ENCODE assay signal across 8 cellular contexts in genomic region chr13:48532473-48533206, GRCh38. TPM values are rescaled to one million over a fixed set of nuclear protein-coding genes. Genes with fewer than 3 reads are reported as not detected.
DNase-seq lines count a peak whose midpoint lies in the region; ATAC-seq, FAIRE-seq and TF ChIP-seq lines count a peak whose summit lies in the region.

Gene RCBTB2 (minus strand): TSS chr13:48533080. CDS start chr13:48521939, 11,141 bp downstream.

- peak within 1 kb of the TSS; percentile 45 to 62 for H3K4me3 ChIP-seq in DND-41 (ENCODE audit: low read depth in 1 of 2, low read length in 2 of 2)
- H3K4me3 ChIP-seq in Karpas-422 (ENCODE audit: low read length) = peak within 1 kb of the TSS; percentile 75
- H3K4me3 ChIP-seq in fibroblast of lung (replicated peaks in 1 of 4; ENCODE audit: control extremely low read depth in 1 of 4, insufficient read depth in 1 of 4, low read depth in 3 of 4, low read length in 4 of 4) = peak within 1 kb of the TSS; percentile 74 to 90 (median 80)
- H3K4me3 ChIP-seq in naive thymus-derived CD4-positive, alpha-beta T cell (ENCODE audit: low read length) = peak within 1 kb of the TSS; percentile 80

- H3K27ac Mint-ChIP-seq in naive thymus-derived CD4-positive, alpha-beta T cell = peak within 1 kb of the TSS; percentile 98 to 100 (median 99)
- H3K27ac Mint-ChIP-seq in stimulated activated memory B cell treated with anti-CD40 and anti-IgM and Interleukin-4, amounts not matched to agents 10 μg/mL and 1 μg/mL and 100 μg/mL, for 72 hours = peak within 1 kb of the TSS; percentile 91

- peaks cover 0 to 17% (median 0%) of the 10 kb centered on the region in 5 donors for H3K27me3 Mint-ChIP-seq in naive thymus-derived CD4-positive, alpha-beta T cell
- peaks cover 30% of the 10 kb centered on the region for H3K27me3 Mint-ChIP-seq in stimulated activated memory B cell treated with anti-CD40 and anti-IgM and Interleukin-4, amounts not matched to agents 10 μg/mL and 1 μg/mL and 100 μg/mL, for 72 hours

- intact Hi-C loops in naive thymus-derived CD4-positive, alpha-beta T cell (cut with micrococcal nuclease) = loop anchor here (1.0 to 10.0 kb wide), 18 partner anchors 27 to 1980 kb away; partner anchors contain the start of genes CAB39L (in 2 of the 2), MED4 (in 2 of the 2), RB1 (in 2 of the 2) and SETDB2 (in 2 of the 2)

- no peaks in the 10 kb centered on the region for H4K20me1 ChIP-seq in DND-41 (ENCODE audit: insufficient read depth, low read length)
- no peaks in the 10 kb centered on the region for H4K20me1 ChIP-seq in Karpas-422 (ENCODE audit: insufficient read depth, low read depth, low read length)
- no peaks in the 10 kb centered on the region for H4K20me1 ChIP-seq in fibroblast of lung (ENCODE audit: control insufficient read depth, extremely low read depth, insufficient read depth, low read length)

- H3K27ac ChIP-seq in DND-41 (ENCODE audit: low read length) = peak within 1 kb of the TSS; percentile 86
- H3K27ac ChIP-seq in Karpas-422 (ENCODE audit: low read length) = peak within 1 kb of the TSS; percentile 92
- H3K27ac ChIP-seq in fibroblast of lung (ENCODE audit: insufficient read depth, low read length) = peak within 1 kb of the TSS; percentile 93
- H3K27ac ChIP-seq in naive thymus-derived CD4-positive, alpha-beta T cell (ENCODE audit: low read depth, low read length) = peak within 1 kb of the TSS; percentile 96

- DNase-seq in DND-41 (peak; percentile 99), Karpas-422 (peak; percentile 100), RCC 7860 (ENCODE audit: low spot score) (peak; percentile 92), fibroblast of lung (ENCODE audit: low read depth in 2 of 2) (peak; percentile 94 to 98)
- peak; percentile 97 to 99 for DNase-seq in activated T-helper 1 cell treated with anti-CD3 and anti-CD28 coated beads, Interleukin-2, amount 50 U/mL, for 16 hours (ENCODE audit: low read depth in 1 of 2, low spot score in 1 of 2)
- DNase-seq in naive thymus-derived CD4-positive, alpha-beta T cell = peak; percentile 97 to 100 (median 99)

- H3K4me1 ChIP-seq in DND-41 (ENCODE audit: insufficient read depth, low read length) (peaks cover 30% of the 10 kb centered on the region), Karpas-422 (ENCODE audit: low read length) (peaks cover 53% of the 10 kb centered on the region), fibroblast of lung (ENCODE audit: control insufficient read depth, extremely low read depth, insufficient read depth, low read length) (no peaks in the 10 kb centered on the region)
- peaks cover 10 to 16% of the 10 kb centered on the region in 2 donors for H3K4me1 ChIP-seq in naive thymus-derived CD4-positive, alpha-beta T cell (ENCODE audit: control insufficient read depth in 2 of 2, insufficient read depth in 2 of 2, low read length in 2 of 2)

- FAIRE-seq in RCC 7860 (lab: Jason Lieb, UNC) = no peak

- peak within 1 kb of the TSS; percentile 83 to 99 (median 94) for H3K4me3 Mint-ChIP-seq in naive thymus-derived CD4-positive, alpha-beta T cell
- peak within 1 kb of the TSS; percentile 90 for H3K4me3 Mint-ChIP-seq in stimulated activated memory B cell treated with anti-CD40 and anti-IgM and Interleukin-4, amounts not matched to agents 10 μg/mL and 1 μg/mL and 100 μg/mL, for 72 hours

- H3K9ac ChIP-seq in DND-41 (ENCODE audit: low read depth, low read length) = peak within 1 kb of the TSS; percentile 78
- peak within 1 kb of the TSS; percentile 91 for H3K9ac ChIP-seq in Karpas-422 (ENCODE audit: low read length)
- peak within 1 kb of the TSS; percentile 92 for H3K9ac ChIP-seq in fibroblast of lung (ENCODE audit: insufficient read depth, low read length)

- no peaks in the 10 kb centered on the region for H3K9me2 ChIP-seq in Karpas-422 (replicated peaks; ENCODE audit: insufficient read depth, low read length)

- H3K27me3 ChIP-seq in DND-41 (ENCODE audit: insufficient read depth, low read length, poor library complexity) (no peaks in the 10 kb centered on the region), Karpas-422 (ENCODE audit: low read length) (no peaks in the 10 kb centered on the region), fibroblast of lung (ENCODE audit: control insufficient read depth, insufficient read depth, low read length) (no peaks in the 10 kb centered on the region)
- H3K27me3 ChIP-seq in naive thymus-derived CD4-positive, alpha-beta T cell (ENCODE audit: control insufficient read depth in 2 of 2, insufficient read depth in 2 of 2, low read length in 2 of 2) = no peaks in the 10 kb centered on the region

- H3K79me2 ChIP-seq in DND-41 (ENCODE audit: insufficient read depth, low read length) (peaks cover 35% of the 10 kb centered on the region), Karpas-422 (ENCODE audit: low read length) (peaks cover 38% of the 10 kb centered on the region), fibroblast of lung (ENCODE audit: control insufficient read depth, insufficient read depth, low read length) (no peaks in the 10 kb centered on the region)

- H3K4me1 Mint-ChIP-seq in naive thymus-derived CD4-positive, alpha-beta T cell = peaks cover 11 to 44% (median 31%) of the 10 kb centered on the region in 7 donors
- H3K4me1 Mint-ChIP-seq in stimulated activated memory B cell treated with anti-CD40 and anti-IgM and Interleukin-4, amounts not matched to agents 10 μg/mL and 1 μg/mL and 100 μg/mL, for 72 hours = peaks cover 25% of the 10 kb centered on the region

- H3K4me2 ChIP-seq in DND-41 (ENCODE audit: insufficient read depth, low read length) (peak within 1 kb of the TSS; percentile 58), Karpas-422 (ENCODE audit: low read depth, low read length, poor library complexity, severe bottlenecking) (peak within 1 kb of the TSS; percentile 95), fibroblast of lung (ENCODE audit: extremely low read depth, insufficient read depth, low read length) (peak within 1 kb of the TSS; percentile 96)

- ATAC-seq in DND-41 (ENCODE audit: insufficient read depth, low read depth) (peak; percentile 89), GM21825 (IDR thresholded peaks at IDR 0.05; ENCODE audit: unreplicated experiment) (peak; percentile 71)
- peak; percentile 92 for ATAC-seq in naive thymus-derived CD4-positive, alpha-beta T cell
- peak; percentile 96 for ATAC-seq in stimulated activated memory B cell treated with anti-CD40 and anti-IgM and Interleukin-4, amounts not matched to agents 10 μg/mL and 1 μg/mL and 100 μg/mL, for 72 hours

- CTCF ChIA-PET in naive thymus-derived CD4-positive, alpha-beta T cell (lab: Charles Lee) = interaction anchor here (1.0 to 2.3 kb wide), 7 partner anchors 23 to 131 kb away, joined by 3 to 6 read pairs (median 4); no protein-coding TSS in a partner anchor

- H3K9me3 ChIP-seq in DND-41 (ENCODE audit: insufficient read depth, low read length, severe bottlenecking) (no peaks in the 10 kb centered on the region), Karpas-422 (ENCODE audit: low read length) (no peaks in the 10 kb centered on the region), fibroblast of lung (ENCODE audit: control insufficient read depth, insufficient read depth, low read depth, low read length) (no peaks in the 10 kb centered on the region)
- H3K9me3 ChIP-seq in naive thymus-derived CD4-positive, alpha-beta T cell (ENCODE audit: control insufficient read depth in 2 of 3, low read length in 3 of 3) = no peaks in the 10 kb centered on the region

- POLR2A ChIA-PET in naive thymus-derived CD4-positive, alpha-beta T cell (lab: Charles Lee) = interaction anchor here (0.6 to 5.5 kb wide), 61 partner anchors 10 to 911 kb away, joined by 3 to 83 read pairs (median 5); partner anchors contain the start of genes CAB39L, CYSLTR2, FNDC3A and ITM2B

- H2AFZ ChIP-seq in DND-41 (ENCODE audit: low read depth, low read length) (peak within 1 kb of the TSS; percentile 89), Karpas-422 (ENCODE audit: low read length) (no peak within 1 kb of the TSS), fibroblast of lung (ENCODE audit: low read length) (peak within 1 kb of the TSS; percentile 74)

- peak; percentile 8 for TF ChIP-seq CTCF in DND-41 (IDR thresholded peaks at IDR 0.05; ENCODE audit: borderline replicate concordance, extremely low read depth, low read length, poor library complexity, severe bottlenecking)
- no peak for TF ChIP-seq CTCF in fibroblast of lung (conservative IDR thresholded peaks at IDR 0.05 in 1 of 2, IDR thresholded peaks at IDR 0.05 in 1 of 2; ENCODE audit: low read depth in 1 of 2, low read length in 2 of 2)

- peaks cover 0 to 19% (median 3%) of the 10 kb centered on the region in 5 donors for H3K36me3 Mint-ChIP-seq in naive thymus-derived CD4-positive, alpha-beta T cell
- peaks cover 5% of the 10 kb centered on the region for H3K36me3 Mint-ChIP-seq in stimulated activated memory B cell treated with anti-CD40 and anti-IgM and Interleukin-4, amounts not matched to agents 10 μg/mL and 1 μg/mL and 100 μg/mL, for 72 hours

- H3K9me3 Mint-ChIP-seq in naive thymus-derived CD4-positive, alpha-beta T cell = peaks cover 0 to 11% (median 1%) of the 10 kb centered on the region in 11 donors
- peaks cover 16% of the 10 kb centered on the region for H3K9me3 Mint-ChIP-seq in stimulated activated memory B cell treated with anti-CD40 and anti-IgM and Interleukin-4, amounts not matched to agents 10 μg/mL and 1 μg/mL and 100 μg/mL, for 72 hours

- H3K36me3 ChIP-seq in DND-41 (ENCODE audit: insufficient read depth, low read length) (no peaks in the 10 kb centered on the region), Karpas-422 (ENCODE audit: insufficient read depth, low read length) (no peaks in the 10 kb centered on the region), fibroblast of lung (ENCODE audit: control insufficient read depth, insufficient read depth, low read length) (no peaks in the 10 kb centered on the region)
- H3K36me3 ChIP-seq in naive thymus-derived CD4-positive, alpha-beta T cell (ENCODE audit: control insufficient read depth in 2 of 3, insufficient read depth in 3 of 3, low read length in 3 of 3) = no peaks in the 10 kb centered on the region

RNA-seq across cellular contexts. Expression of gene RCBTB2, which starts in this region (rescaled TPM):
- 20.2 and 25.6 TPM in 2 replicates for total RNA-seq in Karpas-422 (2014; rRNA removed; shearing (Covaris generic); ENCODE audit: low replicate concordance)
- total RNA-seq in fibroblast of lung = 6.9 and 8.4 TPM in 2 replicates
- polyA plus RNA-seq in fibroblast of lung = 6.0 and 9.6 TPM in 2 replicates
- 4.7 and 6.0 TPM in 2 replicates for polyA plus RNA-seq in fibroblast of lung (2012)
- 1.7 and 2.4 TPM in 2 replicates for polyA minus RNA-seq in fibroblast of lung (ENCODE audit: low replicate concordance)
- total RNA-seq in naive thymus-derived CD4-positive, alpha-beta T cell = 10 to 100 TPM in 3 of 5 experiments, 1 to 10 TPM in 2; 7.6 to 17.8 (median 10.1) TPM
- 10 to 100 TPM; 14.6 to 19.7 TPM for polyA plus RNA-seq in naive thymus-derived CD4-positive, alpha-beta T cell

Comparison
In these comparisons a context has a peak if more than half of its experiments do, and no peak if none do; other contexts are left out.
1. Peak in every context shown above with its lines: DNase-seq, ATAC-seq, H3K4me3 ChIP-seq and H3K27ac ChIP-seq.